ENCODE assay signal across 1 cellular context in the genomic region with DNA sequence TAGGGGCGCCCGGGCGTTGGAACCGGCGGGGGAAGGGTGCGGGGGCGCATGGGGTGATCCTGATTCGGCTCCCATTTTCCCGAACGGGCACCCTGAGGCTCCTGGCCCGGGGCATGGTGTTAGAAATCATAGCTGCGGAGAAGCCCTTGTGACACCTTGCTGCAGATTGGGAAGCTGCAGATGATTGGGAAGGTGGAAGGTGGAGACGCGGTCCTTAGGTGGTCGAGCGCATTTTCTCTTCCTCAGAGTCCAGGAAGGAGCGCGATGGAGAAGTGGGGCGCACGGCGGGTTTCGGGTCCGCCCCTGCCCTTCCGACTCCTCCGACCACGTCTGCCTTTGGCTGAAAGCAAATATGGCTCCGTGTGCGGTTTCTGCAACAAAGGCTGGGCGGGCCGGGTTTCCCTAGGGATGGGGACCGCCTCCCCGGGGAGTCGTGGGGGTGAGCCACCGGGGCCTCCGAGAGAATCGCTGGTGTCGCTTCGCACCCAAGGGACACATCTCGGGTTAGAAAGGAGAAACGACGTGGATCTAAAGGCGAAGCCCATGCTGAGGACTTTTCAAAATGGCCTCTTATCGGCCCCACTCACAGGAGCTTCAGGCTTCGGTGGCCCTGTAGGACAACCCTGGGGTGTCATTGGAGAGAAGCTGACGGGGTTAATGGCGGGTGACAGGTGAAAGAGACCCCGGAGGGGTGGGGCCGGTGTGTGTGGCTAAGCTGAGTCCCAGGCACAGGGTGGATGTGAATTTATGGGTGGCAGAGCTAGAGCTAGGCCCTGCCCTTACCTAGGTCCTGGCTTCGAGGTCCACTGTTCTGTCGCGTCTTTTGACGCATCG.
TF ChIP-seq lines count a peak whose summit lies in the region.

No MANE protein-coding gene starts in this region.

TF ChIP-seq in HepG2, 621 proteins besides CTCF, POLR2A, EP300 and RAD21 (continued from another document and continues in another):
- TF ChIP-seq GPN1 (CRISPR knock-in tag; IDR thresholded peaks at IDR 0.05; ENCODE audit: borderline replicate concordance) (no peak), ERF (CRISPR knock-in tag; IDR thresholded peaks at IDR 0.05) (no peak), ZMYM2 (CRISPR knock-in tag; IDR thresholded peaks at IDR 0.05) (no peak), ZNF367 (CRISPR knock-in tag; IDR thresholded peaks at IDR 0.05; ENCODE audit: borderline replicate concordance) (no peak), NFIB (CRISPR knock-in tag; IDR thresholded peaks at IDR 0.05; ENCODE audit: borderline replicate concordance) (no peak), TRIM24 (CRISPR knock-in tag; IDR thresholded peaks at IDR 0.05) (no peak), ZFP36 (IDR thresholded peaks at IDR 0.05; ENCODE audit: borderline replicate concordance, low read depth, low read length, partially characterized antibody) (no peak), FOXP1 (IDR thresholded peaks at IDR 0.05) (no peak), FOXP1 (CRISPR knock-in tag; IDR thresholded peaks at IDR 0.05) (no peak), NR2F2 (IDR thresholded peaks at IDR 0.05; ENCODE audit: borderline replicate concordance, low read depth) (no peak), ZNF781 (CRISPR knock-in tag; IDR thresholded peaks at IDR 0.05; ENCODE audit: borderline replicate concordance, not compliant biosample characterization) (no peak), RFX1 (IDR thresholded peaks at IDR 0.05) (no peak), GABPB1 (CRISPR knock-in tag; IDR thresholded peaks at IDR 0.05) (no peak; the same call in 1 of the 2 replicates), MAF1 (CRISPR knock-in tag; IDR thresholded peaks at IDR 0.05; ENCODE audit: borderline replicate concordance) (0 out of 2 replicates have a peak, but pooled peaks have one; percentile 7), IRF2 (CRISPR knock-in tag; IDR thresholded peaks at IDR 0.05) (no peak), ZNF775 (CRISPR knock-in tag; IDR thresholded peaks at IDR 0.05; ENCODE audit: borderline replicate concordance) (no peak), ZNF761 (CRISPR knock-in tag; conservative IDR thresholded peaks at IDR 0.05) (no peak), ZNF24 (IDR thresholded peaks at IDR 0.05) (no peak), ZNF549 (CRISPR knock-in tag; IDR thresholded peaks at IDR 0.05) (no peak), WIZ (CRISPR knock-in tag; IDR thresholded peaks at IDR 0.05) (no peak), ZNF180 (CRISPR knock-in tag; IDR thresholded peaks at IDR 0.05; ENCODE audit: borderline replicate concordance, low read depth) (no peak), ZSCAN22 (CRISPR knock-in tag; IDR thresholded peaks at IDR 0.05) (no peak), SP140L (CRISPR knock-in tag; IDR thresholded peaks at IDR 0.05; ENCODE audit: borderline replicate concordance) (0 out of 2 replicates have a peak, but pooled peaks have one; percentile 31), ATF1 (CRISPR knock-in tag; IDR thresholded peaks at IDR 0.05) (no peak), IRX3 (CRISPR knock-in tag; IDR thresholded peaks at IDR 0.05; ENCODE audit: borderline replicate concordance, low read depth) (no peak), ZSCAN30 (CRISPR knock-in tag; IDR thresholded peaks at IDR 0.05) (no peak), ZNF253 (CRISPR knock-in tag; IDR thresholded peaks at IDR 0.05; ENCODE audit: borderline replicate concordance) (peak; percentile 29; the same call in 1 of the 2 replicates)
- TF ChIP-seq, protein P1, sequence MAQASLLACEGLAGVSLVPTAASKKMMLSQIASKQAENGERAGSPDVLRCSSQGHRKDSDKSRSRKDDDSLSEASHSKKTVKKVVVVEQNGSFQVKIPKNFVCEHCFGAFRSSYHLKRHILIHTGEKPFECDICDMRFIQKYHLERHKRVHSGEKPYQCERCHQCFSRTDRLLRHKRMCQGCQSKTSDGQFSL (CRISPR knock-in tag; IDR thresholded peaks at IDR 0.05): no peak
- TF ChIP-seq, protein P2, sequence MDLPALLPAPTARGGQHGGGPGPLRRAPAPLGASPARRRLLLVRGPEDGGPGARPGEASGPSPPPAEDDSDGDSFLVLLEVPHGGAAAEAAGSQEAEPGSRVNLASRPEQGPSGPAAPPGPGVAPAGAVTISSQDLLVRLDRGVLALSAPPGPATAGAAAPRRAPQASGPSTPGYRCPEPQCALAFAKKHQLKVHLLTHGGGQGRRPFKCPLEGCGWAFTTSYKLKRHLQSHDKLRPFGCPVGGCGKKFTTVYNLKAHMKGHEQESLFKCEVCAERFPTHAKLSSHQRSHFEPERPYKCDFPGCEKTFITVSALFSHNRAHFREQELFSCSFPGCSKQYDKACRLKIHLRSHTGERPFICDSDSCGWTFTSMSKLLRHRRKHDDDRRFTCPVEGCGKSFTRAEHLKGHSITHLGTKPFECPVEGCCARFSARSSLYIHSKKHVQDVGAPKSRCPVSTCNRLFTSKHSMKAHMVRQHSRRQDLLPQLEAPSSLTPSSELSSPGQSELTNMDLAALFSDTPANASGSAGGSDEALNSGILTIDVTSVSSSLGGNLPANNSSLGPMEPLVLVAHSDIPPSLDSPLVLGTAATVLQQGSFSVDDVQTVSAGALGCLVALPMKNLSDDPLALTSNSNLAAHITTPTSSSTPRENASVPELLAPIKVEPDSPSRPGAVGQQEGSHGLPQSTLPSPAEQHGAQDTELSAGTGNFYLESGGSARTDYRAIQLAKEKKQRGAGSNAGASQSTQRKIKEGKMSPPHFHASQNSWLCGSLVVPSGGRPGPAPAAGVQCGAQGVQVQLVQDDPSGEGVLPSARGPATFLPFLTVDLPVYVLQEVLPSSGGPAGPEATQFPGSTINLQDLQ (CRISPR knock-in tag; IDR thresholded peaks at IDR 0.05): no peak
- TF ChIP-seq, protein P3, sequence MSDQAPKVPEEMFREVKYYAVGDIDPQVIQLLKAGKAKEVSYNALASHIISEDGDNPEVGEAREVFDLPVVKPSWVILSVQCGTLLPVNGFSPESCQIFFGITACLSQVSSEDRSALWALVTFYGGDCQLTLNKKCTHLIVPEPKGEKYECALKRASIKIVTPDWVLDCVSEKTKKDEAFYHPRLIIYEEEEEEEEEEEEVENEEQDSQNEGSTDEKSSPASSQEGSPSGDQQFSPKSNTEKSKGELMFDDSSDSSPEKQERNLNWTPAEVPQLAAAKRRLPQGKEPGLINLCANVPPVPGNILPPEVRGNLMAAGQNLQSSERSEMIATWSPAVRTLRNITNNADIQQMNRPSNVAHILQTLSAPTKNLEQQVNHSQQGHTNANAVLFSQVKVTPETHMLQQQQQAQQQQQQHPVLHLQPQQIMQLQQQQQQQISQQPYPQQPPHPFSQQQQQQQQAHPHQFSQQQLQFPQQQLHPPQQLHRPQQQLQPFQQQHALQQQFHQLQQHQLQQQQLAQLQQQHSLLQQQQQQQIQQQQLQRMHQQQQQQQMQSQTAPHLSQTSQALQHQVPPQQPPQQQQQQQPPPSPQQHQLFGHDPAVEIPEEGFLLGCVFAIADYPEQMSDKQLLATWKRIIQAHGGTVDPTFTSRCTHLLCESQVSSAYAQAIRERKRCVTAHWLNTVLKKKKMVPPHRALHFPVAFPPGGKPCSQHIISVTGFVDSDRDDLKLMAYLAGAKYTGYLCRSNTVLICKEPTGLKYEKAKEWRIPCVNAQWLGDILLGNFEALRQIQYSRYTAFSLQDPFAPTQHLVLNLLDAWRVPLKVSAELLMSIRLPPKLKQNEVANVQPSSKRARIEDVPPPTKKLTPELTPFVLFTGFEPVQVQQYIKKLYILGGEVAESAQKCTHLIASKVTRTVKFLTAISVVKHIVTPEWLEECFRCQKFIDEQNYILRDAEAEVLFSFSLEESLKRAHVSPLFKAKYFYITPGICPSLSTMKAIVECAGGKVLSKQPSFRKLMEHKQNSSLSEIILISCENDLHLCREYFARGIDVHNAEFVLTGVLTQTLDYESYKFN (CRISPR knock-in tag; conservative IDR thresholded peaks at IDR 0.05): no peak
- TF ChIP-seq, protein P4, sequence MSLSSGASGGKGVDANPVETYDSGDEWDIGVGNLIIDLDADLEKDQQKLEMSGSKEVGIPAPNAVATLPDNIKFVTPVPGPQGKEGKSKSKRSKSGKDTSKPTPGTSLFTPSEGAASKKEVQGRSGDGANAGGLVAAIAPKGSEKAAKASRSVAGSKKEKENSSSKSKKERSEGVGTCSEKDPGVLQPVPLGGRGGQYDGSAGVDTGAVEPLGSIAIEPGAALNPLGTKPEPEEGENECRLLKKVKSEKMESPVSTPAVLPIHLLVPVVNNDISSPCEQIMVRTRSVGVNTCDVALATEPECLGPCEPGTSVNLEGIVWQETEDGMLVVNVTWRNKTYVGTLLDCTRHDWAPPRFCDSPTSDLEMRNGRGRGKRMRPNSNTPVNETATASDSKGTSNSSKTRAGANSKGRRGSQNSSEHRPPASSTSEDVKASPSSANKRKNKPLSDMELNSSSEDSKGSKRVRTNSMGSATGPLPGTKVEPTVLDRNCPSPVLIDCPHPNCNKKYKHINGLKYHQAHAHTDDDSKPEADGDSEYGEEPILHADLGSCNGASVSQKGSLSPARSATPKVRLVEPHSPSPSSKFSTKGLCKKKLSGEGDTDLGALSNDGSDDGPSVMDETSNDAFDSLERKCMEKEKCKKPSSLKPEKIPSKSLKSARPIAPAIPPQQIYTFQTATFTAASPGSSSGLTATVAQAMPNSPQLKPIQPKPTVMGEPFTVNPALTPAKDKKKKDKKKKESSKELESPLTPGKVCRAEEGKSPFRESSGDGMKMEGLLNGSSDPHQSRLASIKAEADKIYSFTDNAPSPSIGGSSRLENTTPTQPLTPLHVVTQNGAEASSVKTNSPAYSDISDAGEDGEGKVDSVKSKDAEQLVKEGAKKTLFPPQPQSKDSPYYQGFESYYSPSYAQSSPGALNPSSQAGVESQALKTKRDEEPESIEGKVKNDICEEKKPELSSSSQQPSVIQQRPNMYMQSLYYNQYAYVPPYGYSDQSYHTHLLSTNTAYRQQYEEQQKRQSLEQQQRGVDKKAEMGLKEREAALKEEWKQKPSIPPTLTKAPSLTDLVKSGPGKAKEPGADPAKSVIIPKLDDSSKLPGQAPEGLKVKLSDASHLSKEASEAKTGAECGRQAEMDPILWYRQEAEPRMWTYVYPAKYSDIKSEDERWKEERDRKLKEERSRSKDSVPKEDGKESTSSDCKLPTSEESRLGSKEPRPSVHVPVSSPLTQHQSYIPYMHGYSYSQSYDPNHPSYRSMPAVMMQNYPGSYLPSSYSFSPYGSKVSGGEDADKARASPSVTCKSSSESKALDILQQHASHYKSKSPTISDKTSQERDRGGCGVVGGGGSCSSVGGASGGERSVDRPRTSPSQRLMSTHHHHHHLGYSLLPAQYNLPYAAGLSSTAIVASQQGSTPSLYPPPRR (CRISPR knock-in tag; IDR thresholded peaks at IDR 0.05; ENCODE audit: borderline replicate concordance): no peak
- TF ChIP-seq, protein P5, sequence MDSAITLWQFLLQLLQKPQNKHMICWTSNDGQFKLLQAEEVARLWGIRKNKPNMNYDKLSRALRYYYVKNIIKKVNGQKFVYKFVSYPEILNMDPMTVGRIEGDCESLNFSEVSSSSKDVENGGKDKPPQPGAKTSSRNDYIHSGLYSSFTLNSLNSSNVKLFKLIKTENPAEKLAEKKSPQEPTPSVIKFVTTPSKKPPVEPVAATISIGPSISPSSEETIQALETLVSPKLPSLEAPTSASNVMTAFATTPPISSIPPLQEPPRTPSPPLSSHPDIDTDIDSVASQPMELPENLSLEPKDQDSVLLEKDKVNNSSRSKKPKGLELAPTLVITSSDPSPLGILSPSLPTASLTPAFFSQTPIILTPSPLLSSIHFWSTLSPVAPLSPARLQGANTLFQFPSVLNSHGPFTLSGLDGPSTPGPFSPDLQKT (CRISPR knock-in tag; IDR thresholded peaks at IDR 0.05; ENCODE audit: borderline replicate concordance): no peak
- TF ChIP-seq, protein P6, sequence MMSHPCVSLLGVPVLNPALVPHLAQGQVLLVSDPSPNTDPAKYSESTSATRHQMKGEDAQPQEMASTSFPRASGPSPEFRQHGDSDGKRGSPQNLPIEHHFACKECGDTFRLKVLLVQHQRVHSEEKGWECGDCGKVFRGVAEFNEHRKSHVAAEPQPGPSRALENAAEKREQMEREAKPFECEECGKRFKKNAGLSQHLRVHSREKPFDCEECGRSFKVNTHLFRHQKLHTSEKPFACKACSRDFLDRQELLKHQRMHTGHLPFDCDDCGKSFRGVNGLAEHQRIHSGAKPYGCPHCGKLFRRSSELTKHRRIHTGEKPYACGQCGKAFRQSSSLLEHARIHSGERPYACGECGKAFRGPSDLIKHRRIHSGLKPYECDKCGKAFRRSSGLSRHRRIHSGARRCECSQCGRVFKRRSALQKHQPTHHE (CRISPR knock-in tag; IDR thresholded peaks at IDR 0.05; ENCODE audit: borderline replicate concordance): 0 out of 2 replicates have a peak, but pooled peaks have one; percentile 13
- TF ChIP-seq, protein P7, sequence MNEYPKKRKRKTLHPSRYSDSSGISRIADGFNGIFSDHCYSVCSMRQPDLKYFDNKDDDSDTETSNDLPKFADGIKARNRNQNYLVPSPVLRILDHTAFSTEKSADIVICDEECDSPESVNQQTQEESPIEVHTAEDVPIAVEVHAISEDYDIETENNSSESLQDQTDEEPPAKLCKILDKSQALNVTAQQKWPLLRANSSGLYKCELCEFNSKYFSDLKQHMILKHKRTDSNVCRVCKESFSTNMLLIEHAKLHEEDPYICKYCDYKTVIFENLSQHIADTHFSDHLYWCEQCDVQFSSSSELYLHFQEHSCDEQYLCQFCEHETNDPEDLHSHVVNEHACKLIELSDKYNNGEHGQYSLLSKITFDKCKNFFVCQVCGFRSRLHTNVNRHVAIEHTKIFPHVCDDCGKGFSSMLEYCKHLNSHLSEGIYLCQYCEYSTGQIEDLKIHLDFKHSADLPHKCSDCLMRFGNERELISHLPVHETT (CRISPR knock-in tag; conservative IDR thresholded peaks at IDR 0.05): no peak
- TF ChIP-seq, protein P8, sequence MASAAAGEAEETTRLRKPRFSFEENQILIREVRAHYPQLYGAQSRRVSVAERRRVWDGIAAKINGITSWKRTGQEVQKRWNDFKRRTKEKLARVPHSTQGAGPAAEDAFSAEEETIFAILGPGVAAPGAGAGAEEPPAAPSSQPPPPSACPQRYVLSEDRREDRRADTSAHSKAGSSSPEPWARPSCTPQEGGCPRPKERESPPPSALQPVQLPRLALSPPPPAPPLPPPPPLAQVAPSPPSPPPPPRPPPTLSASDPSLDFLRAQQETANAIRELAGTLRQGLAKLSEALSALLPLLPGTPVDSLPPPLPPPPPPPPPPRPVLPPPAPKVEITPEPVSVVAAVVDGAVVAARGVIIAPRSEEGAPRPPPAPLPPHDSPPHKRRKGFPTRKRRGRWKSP (CRISPR knock-in tag; IDR thresholded peaks at IDR 0.05): no peak
- TF ChIP-seq, protein P9, sequence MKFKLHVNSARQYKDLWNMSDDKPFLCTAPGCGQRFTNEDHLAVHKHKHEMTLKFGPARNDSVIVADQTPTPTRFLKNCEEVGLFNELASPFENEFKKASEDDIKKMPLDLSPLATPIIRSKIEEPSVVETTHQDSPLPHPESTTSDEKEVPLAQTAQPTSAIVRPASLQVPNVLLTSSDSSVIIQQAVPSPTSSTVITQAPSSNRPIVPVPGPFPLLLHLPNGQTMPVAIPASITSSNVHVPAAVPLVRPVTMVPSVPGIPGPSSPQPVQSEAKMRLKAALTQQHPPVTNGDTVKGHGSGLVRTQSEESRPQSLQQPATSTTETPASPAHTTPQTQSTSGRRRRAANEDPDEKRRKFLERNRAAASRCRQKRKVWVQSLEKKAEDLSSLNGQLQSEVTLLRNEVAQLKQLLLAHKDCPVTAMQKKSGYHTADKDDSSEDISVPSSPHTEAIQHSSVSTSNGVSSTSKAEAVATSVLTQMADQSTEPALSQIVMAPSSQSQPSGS (CRISPR knock-in tag; IDR thresholded peaks at IDR 0.05): no peak
- TF ChIP-seq, protein P10, sequence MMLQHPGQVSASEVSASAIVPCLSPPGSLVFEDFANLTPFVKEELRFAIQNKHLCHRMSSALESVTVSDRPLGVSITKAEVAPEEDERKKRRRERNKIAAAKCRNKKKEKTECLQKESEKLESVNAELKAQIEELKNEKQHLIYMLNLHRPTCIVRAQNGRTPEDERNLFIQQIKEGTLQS (CRISPR knock-in tag; IDR thresholded peaks at IDR 0.05): no peak
- TF ChIP-seq, protein P11, sequence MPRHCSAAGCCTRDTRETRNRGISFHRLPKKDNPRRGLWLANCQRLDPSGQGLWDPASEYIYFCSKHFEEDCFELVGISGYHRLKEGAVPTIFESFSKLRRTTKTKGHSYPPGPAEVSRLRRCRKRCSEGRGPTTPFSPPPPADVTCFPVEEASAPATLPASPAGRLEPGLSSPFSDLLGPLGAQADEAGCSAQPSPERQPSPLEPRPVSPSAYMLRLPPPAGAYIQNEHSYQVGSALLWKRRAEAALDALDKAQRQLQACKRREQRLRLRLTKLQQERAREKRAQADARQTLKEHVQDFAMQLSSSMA (CRISPR knock-in tag; IDR thresholded peaks at IDR 0.05): no peak
